Comparison of ENCODE assay signal across 14 cellular contexts in the genomic region with DNA sequence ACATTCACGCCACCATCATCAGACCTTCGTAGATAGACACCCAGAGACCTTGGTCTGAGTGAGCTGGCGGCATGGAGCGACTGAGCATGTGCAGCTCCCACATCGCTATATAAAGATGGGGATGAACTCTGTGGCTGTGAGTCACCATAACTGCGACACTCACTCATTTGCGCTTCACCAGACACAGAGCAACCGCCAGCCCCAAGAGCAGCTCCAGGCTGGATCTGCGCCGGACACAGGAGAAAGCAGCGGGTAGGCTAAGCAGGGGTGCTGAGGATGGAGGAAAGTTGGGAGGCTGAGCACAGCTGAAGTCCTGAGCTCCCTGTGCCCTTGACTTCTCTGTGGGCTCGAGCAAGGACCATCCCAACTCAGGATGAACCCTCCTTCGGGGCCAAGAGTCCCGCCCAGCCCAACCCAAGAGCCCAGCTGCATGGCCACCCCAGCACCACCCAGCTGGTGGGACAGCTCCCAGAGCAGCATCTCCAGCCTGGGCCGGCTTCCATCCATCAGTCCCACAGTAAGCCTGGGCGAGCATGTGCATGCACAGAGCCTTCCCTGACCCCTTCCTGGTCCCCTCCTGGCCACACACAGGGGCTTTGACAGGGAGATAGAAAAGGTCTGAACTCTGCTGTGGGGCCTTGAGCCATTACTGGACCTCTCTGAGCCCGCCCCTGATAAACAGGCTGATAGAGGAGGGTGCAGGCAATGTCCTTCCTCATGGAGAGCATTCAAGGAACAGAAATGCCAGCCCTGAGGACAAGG. TPM values are rescaled to one million over a fixed set of nuclear protein-coding genes. Genes with fewer than 3 reads are reported as not detected.
DNase-seq lines count a peak whose midpoint lies in the region; ATAC-seq and TF ChIP-seq lines count a peak whose summit lies in the region.
"Had no signal": no experiment of that assay in that cellular context is flagged by ENCODE, and none has a peak within 500 bp of the region (broad histone marks: within the 10 kb centered on the region; RNA-seq: fewer than 3 reads in every experiment).

A gene with protein sequence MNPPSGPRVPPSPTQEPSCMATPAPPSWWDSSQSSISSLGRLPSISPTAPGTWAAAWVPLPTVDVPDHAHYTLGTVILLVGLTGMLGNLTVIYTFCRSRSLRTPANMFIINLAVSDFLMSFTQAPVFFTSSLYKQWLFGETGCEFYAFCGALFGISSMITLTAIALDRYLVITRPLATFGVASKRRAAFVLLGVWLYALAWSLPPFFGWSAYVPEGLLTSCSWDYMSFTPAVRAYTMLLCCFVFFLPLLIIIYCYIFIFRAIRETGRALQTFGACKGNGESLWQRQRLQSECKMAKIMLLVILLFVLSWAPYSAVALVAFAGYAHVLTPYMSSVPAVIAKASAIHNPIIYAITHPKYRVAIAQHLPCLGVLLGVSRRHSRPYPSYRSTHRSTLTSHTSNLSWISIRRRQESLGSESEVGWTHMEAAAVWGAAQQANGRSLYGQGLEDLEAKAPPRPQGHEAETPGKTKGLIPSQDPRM (plus strand): TSS at position 137 of the 762 bp plus-strand sequence. CDS start 237 bp downstream, at position 374.

- no peaks in the 10 kb centered on the region for H3K4me1 Mint-ChIP-seq in progenitor cell of endocrine pancreas (ENCODE audit: low read depth)
- H3K4me1 Mint-ChIP-seq: stimulated activated naive CD8-positive, alpha-beta T cell treated with anti-CD3 and anti-CD28 coated beads, Interleukin-15, amount 100 ng/mL, for 72 hours had no signal

- peaks cover 13% of the 10 kb centered on the region for H3K27me3 Mint-ChIP-seq in progenitor cell of endocrine pancreas
- H3K27me3 Mint-ChIP-seq: stimulated activated naive CD8-positive, alpha-beta T cell treated with anti-CD3 and anti-CD28 coated beads, Interleukin-15, amount 100 ng/mL, for 72 hours had no signal

- intact Hi-C loops in left lung (cut with DNase I): no loop called here

- no peaks in the 10 kb centered on the region for H3K9me3 ChIP-seq in left lung

- no peak within 1 kb of the TSS for H3K27ac ChIP-seq in left lung

- H3K36me3 ChIP-seq in left lung: no peaks in the 10 kb centered on the region

- no peak within 1 kb of the TSS for H3K4me3 ChIP-seq in left lung

- no peaks in the 10 kb centered on the region for H3K9me3 Mint-ChIP-seq in progenitor cell of endocrine pancreas (ENCODE audit: low read depth)
- H3K9me3 Mint-ChIP-seq: activated naive CD4-positive, alpha-beta T cell treated with anti-CD3 and anti-CD28 coated beads, Interleukin-2, amount 50 U/mL, for 72 hours; HFFc6; stimulated activated naive CD8-positive, alpha-beta T cell treated with anti-CD3 and anti-CD28 coated beads, Interleukin-15, amount 100 ng/mL, for 72 hours had no signal

- no peaks in the 10 kb centered on the region for H3K4me1 ChIP-seq in left lung

- no peaks in the 10 kb centered on the region for H3K27me3 ChIP-seq in left lung

- H3K27ac Mint-ChIP-seq in progenitor cell of endocrine pancreas: no peak within 1 kb of the TSS
- H3K27ac Mint-ChIP-seq: activated naive CD4-positive, alpha-beta T cell treated with anti-CD3 and anti-CD28 coated beads, Interleukin-2, amount 50 U/mL, for 72 hours; HFFc6 had no signal

- H3K4me3 Mint-ChIP-seq in progenitor cell of endocrine pancreas (ENCODE audit: low read depth): no peak within 1 kb of the TSS
- H3K4me3 Mint-ChIP-seq: HFFc6; stimulated activated naive CD8-positive, alpha-beta T cell treated with anti-CD3 and anti-CD28 coated beads, Interleukin-15, amount 100 ng/mL, for 72 hours had no signal

- DNase-seq in A172 (ENCODE audit: low spot score): peak; percentile 93
- DNase-seq in H4 (ENCODE audit: low spot score): peak; percentile 75
- DNase-seq in SW480 (ENCODE audit: low spot score): peak; percentile 64
- DNase-seq in left lung: peak; percentile 19 to 53
- DNase-seq in NCI-H2171 (lab: John Stamatoyannopoulos, UW): no peak
- no peak for DNase-seq in progenitor cell of endocrine pancreas (ENCODE audit: low spot score, unreplicated experiment)
- DNase-seq in stimulated activated CD8-positive, alpha-beta memory T cell treated with anti-CD3 and anti-CD28 coated beads, Interleukin-4, amount 100 ng/mL, for 48 hours: no peak
- DNase-seq: activated CD8-positive, alpha-beta memory T cell treated with anti-CD3 and anti-CD28 coated beads for 24 hours; HFFc6; PC-3; stimulated activated naive CD8-positive, alpha-beta T cell treated with anti-CD3 and anti-CD28 coated beads, Interleukin-15, amount 100 ng/mL, for 72 hours had no signal

- no peak for ATAC-seq in left lung
- no peak for ATAC-seq in GM21447 (IDR thresholded peaks at IDR 0.05; ENCODE audit: unreplicated experiment)
- ATAC-seq: activated naive CD4-positive, alpha-beta T cell treated with anti-CD3 and anti-CD28 coated beads, Interleukin-2, amount 50 U/mL, for 72 hours; PC-3; stimulated activated naive CD8-positive, alpha-beta T cell treated with anti-CD3 and anti-CD28 coated beads, Interleukin-15, amount 100 ng/mL, for 72 hours had no signal

- TF ChIP-seq CTCF in left lung (IDR thresholded peaks at IDR 0.05) (no peak), progenitor cell of endocrine pancreas (IDR thresholded peaks at IDR 0.05; ENCODE audit: unreplicated experiment) (no peak)

- no peaks in the 10 kb centered on the region for H3K36me3 Mint-ChIP-seq in progenitor cell of endocrine pancreas (ENCODE audit: insufficient read depth)
- H3K36me3 Mint-ChIP-seq: activated naive CD4-positive, alpha-beta T cell treated with anti-CD3 and anti-CD28 coated beads, Interleukin-2, amount 50 U/mL, for 72 hours had no signal

RNA-seq across cellular contexts. Expression of the gene that starts here (rescaled TPM):
- total RNA-seq in A172 (2014; rRNA removed; shearing (Covaris generic)): 0.31 TPM in 1 of 2 replicates, not detected in the other
- total RNA-seq in H4 (2014; rRNA removed; shearing (Covaris generic)): 0.02 and 0.35 TPM in 2 replicates
- total RNA-seq in left lung (not detected), progenitor cell of endocrine pancreas (not detected in 2 replicates)
- total RNA-seq: activated naive CD4-positive, alpha-beta T cell treated with anti-CD3 and anti-CD28 coated beads, Interleukin-2, amount 50 U/mL, for 72 hours; HFFc6; PC-3; T-helper 2 cell treated with Interferon-gamma antibody and Interleukin-4, amounts not matched to agents 100 ng/mL and 5 ng/mL, for 36 hours had no signal

Comparison
In these comparisons a context has a peak if more than half of its experiments do, and no peak if none do; other contexts are left out.
1. Peak in DNase-seq in A172; RNA of the gene not detected or under 1 TPM.
2. Peak in DNase-seq in H4; RNA of the gene not detected or under 1 TPM.
3. Peak in DNase-seq in left lung; RNA of the gene not detected or under 1 TPM.